In genomic region chr21:38329176-38329575, GRCh38 we compare ENCODE assay signal across 28 cellular contexts.
"Had no signal": no experiment of that assay in that cellular context is flagged by ENCODE, and none has a peak within 500 bp of the region (broad histone marks: within the 10 kb centered on the region; RNA-seq: fewer than 3 reads in every experiment).

No MANE protein-coding gene starts in this region.

- H3K27ac ChIP-seq: body of pancreas, epithelial cell of prostate had no signal

- H3K27me3 ChIP-seq: body of pancreas had no signal

- ATAC-seq: activated CD4-positive, alpha-beta T cell treated with anti-CD3 and anti-CD28 coated beads for 36 hours; activated CD8-positive, alpha-beta T cell treated with anti-CD3 and anti-CD28 coated beads for 36 hours; activated T-cell treated with anti-CD3 and anti-CD28 coated beads, Interleukin-2, amount 50 U/mL, for 4 hours; activated T-helper 17 cell treated with anti-CD3 and anti-CD28 coated beads, Interleukin-2, amount 50 U/mL, for 72 hours; body of pancreas; T-cell had no signal

- H3K4me1 ChIP-seq: body of pancreas had no signal

- H3K9me3 ChIP-seq: body of pancreas had no signal

- FAIRE-seq: astrocyte, colon, endometrium, endothelial cell of umbilical vein, frontal cortex had no signal

- H3K4me3 ChIP-seq: body of pancreas had no signal

- DNase-seq: activated CD4-positive, alpha-beta T cell treated with anti-CD3 and anti-CD28 coated beads for 36 hours; activated CD4-positive, alpha-beta T cell treated with anti-CD3 and anti-CD28 coated beads, Interleukin-2, amount 10 ng/mL, durations not matched to agents 7 days and 5 days; activated CD4-positive, alpha-beta T cell treated with anti-CD3 and anti-CD28 coated beads, Interleukin-2, amount 50 U/mL, for 48 hours; activated CD4-positive, CD25-positive, alpha-beta regulatory T cell; activated CD4-positive, CD25-positive, alpha-beta regulatory T cell treated with anti-CD3 and anti-CD28 coated beads, Interleukin-2, amount 50 U/mL, for 72 hours; activated CD8-positive, alpha-beta T cell treated with anti-CD3 and anti-CD28 coated beads for 36 hours; activated effector memory CD4-positive, alpha-beta T cell treated with Interleukin-2 at 50 U/mL for 16 hours; activated gamma-delta T cell treated with Interleukin-2 at 50 U/mL for 16 hours; activated naive CD4-positive, alpha-beta T cell treated with anti-CD3 and anti-CD28 coated beads, Interleukin-2, amount 50 U/mL, for 16 hours; activated naive CD4-positive, alpha-beta T cell treated with Interleukin-2 at 50 U/mL for 16 hours; activated T-cell treated with anti-CD3 and anti-CD28 coated beads, Interleukin-2, amount 50 U/mL, for 4 hours; amniotic stem cell; anterior cingulate cortex; body of pancreas; caudate nucleus; effector CD8-positive, alpha-beta T cell; foreskin fibroblast; head of caudate nucleus; SW 1271; T-cell; T1000 had no signal
